Comparison of ENCODE assay signal across 10 cellular contexts in the genomic region with DNA sequence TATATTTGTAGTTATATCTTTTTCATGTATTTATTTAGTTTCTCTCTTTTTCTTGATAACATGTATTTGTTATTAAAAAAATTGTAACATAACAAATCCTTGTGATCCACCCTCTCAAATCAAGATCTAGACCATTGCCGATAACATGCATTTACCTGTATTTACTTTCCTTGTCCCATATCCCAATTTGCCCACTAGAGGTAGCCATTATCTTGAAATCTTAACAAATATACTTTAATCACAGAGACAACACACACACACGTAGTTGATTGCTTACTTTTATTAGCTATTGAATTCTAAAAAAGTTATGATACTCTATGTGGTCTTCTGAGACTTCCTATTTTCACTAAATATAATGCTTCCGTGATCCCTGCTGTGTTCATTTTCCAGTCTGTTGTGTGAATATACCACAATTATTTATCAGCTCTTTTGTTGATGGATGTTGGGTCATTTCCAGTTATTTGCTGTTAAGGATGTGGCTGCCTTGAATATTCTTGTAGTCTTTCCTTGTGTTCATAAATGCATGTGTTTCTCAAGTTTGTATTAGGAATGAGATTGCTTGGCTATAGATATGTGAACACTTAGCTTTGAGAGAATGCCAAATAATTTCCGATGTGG. TPM values are rescaled to one million over a fixed set of nuclear protein-coding genes. Genes with fewer than 3 reads are reported as not detected.
DNase-seq lines count a peak whose midpoint lies in the region; ATAC-seq, FAIRE-seq and TF ChIP-seq lines count a peak whose summit lies in the region.
"Had no signal": no experiment of that assay in that cellular context is flagged by ENCODE, and none has a peak within 500 bp of the region (broad histone marks: within the 10 kb centered on the region; RNA-seq: fewer than 3 reads in every experiment).

No MANE protein-coding gene starts in this region.

- no peak overlapping the region for H2AFZ ChIP-seq in neuronal stem cell (ENCODE audit: low read length)

- no peaks in the 10 kb centered on the region for H3K36me3 ChIP-seq in Peyer's patch
- no peaks in the 10 kb centered on the region for H3K36me3 ChIP-seq in thyroid gland
- no peaks in the 10 kb centered on the region for H3K36me3 ChIP-seq in neuronal stem cell (replicated peaks in 1 of 2; ENCODE audit: control insufficient read depth in 2 of 2, insufficient read depth in 2 of 2, low read length in 2 of 2)

- H3K4ac ChIP-seq in neuronal stem cell (ENCODE audit: low read length), result no peak overlapping the region

- DNase-seq in ACHN (peak; percentile 46), GM13977 (ENCODE audit: low spot score) (peak; percentile 31), Peyer's patch (no peak), frontal cortex (ENCODE audit: low spot score in 2 of 2) (peak; percentile 8 to 27), thyroid gland (no peak), neuronal stem cell (ENCODE audit: low spot score) (no peak), islet precursor cell (no peak)
- no peak for DNase-seq in stimulated activated effector memory CD8-positive, alpha-beta T cell treated with anti-CD3 and anti-CD28 coated beads, Interleukin-12 subunit alpha, Interleukin-12 subunit beta, amount 100 ng/mL, for 72 hours (ENCODE audit: low spot score in 2 of 2)

- 38 to 44% methylated on average over 4 of the region's 4 CpGs for WGBS in thyroid gland, 2 donors
- no CpG with 5 or more reads among the region's 4 CpGs for WGBS in neuronal stem cell (ENCODE audit: extremely low coverage in 2 of 2, insufficient read length in 2 of 2, insufficient replicate concordance in 1 of 2), 2 donors

- TF ChIP-seq CTCF in GM13977 (IDR thresholded peaks at IDR 0.05; ENCODE audit: extremely low read depth, insufficient read depth, missing control alignments) (peak; percentile 36), Peyer's patch (IDR thresholded peaks at IDR 0.05) (peak in 5 of 6 experiments; percentile 45 to 73 (median 68)), thyroid gland (IDR thresholded peaks at IDR 0.05) (peak; percentile 44 to 74 (median 59))

- no peak overlapping the region for H2BK12ac ChIP-seq in neuronal stem cell (ENCODE audit: low read length)

- no peak for ATAC-seq in stimulated activated effector memory CD8-positive, alpha-beta T cell treated with anti-CD3 and anti-CD28 coated beads, Interleukin-12 subunit alpha, Interleukin-12 subunit beta, amount 100 ng/mL, for 72 hours

- H3K36me3 Mint-ChIP-seq in stimulated activated effector memory CD8-positive, alpha-beta T cell treated with anti-CD3 and anti-CD28 coated beads, Interleukin-12 subunit alpha, Interleukin-12 subunit beta, amount 100 ng/mL, for 72 hours, result no peaks in the 10 kb centered on the region

- H4K91ac ChIP-seq in neuronal stem cell (ENCODE audit: low read depth, low read length, poor library complexity), result no peak overlapping the region

- H3K9me3 ChIP-seq in Peyer's patch, result no peaks in the 10 kb centered on the region
- H3K9me3 ChIP-seq in thyroid gland, result no peaks in the 10 kb centered on the region
- H3K9me3 ChIP-seq in neuronal stem cell (replicated peaks in 1 of 2; ENCODE audit: control insufficient read depth in 2 of 2, insufficient read depth in 1 of 2, low read depth in 1 of 2, low read length in 2 of 2), result no peaks in the 10 kb centered on the region

- H3K4me3 ChIP-seq in Peyer's patch, result no peak overlapping the region
- H3K4me3 ChIP-seq in thyroid gland (replicated peaks in 1 of 3), result no peak overlapping the region
- no peak overlapping the region for H3K4me3 ChIP-seq in neuronal stem cell (ENCODE audit: low read length in 2 of 2)

- no peak overlapping the region for H2AK5ac ChIP-seq in neuronal stem cell (ENCODE audit: low read depth, low read length)

- no peak overlapping the region for H2BK15ac ChIP-seq in neuronal stem cell (ENCODE audit: low read length)

- no peak overlapping the region for H3K23ac ChIP-seq in neuronal stem cell (ENCODE audit: low read depth, low read length, poor library complexity)

- H3K27me3 ChIP-seq in Peyer's patch (no peaks in the 10 kb centered on the region), thyroid gland (no peaks in the 10 kb centered on the region), neuronal stem cell (ENCODE audit: control insufficient read depth in 3 of 3, insufficient read depth in 3 of 3, low read depth in 1 of 3, low read length in 3 of 3) (no peaks in the 10 kb centered on the region)

- H3K4me1 ChIP-seq in Peyer's patch (no peaks in the 10 kb centered on the region), thyroid gland (no peaks in the 10 kb centered on the region), neuronal stem cell (ENCODE audit: control insufficient read depth in 2 of 2, insufficient read depth in 1 of 2, low read depth in 1 of 2, low read length in 2 of 2) (no peaks in the 10 kb centered on the region)

- H3K4me3 Mint-ChIP-seq in stimulated activated effector memory CD8-positive, alpha-beta T cell treated with anti-CD3 and anti-CD28 coated beads, Interleukin-12 subunit alpha, Interleukin-12 subunit beta, amount 100 ng/mL, for 72 hours, result no peak overlapping the region
- H3K4me3 Mint-ChIP-seq: stimulated activated naive CD8-positive, alpha-beta T cell treated with anti-CD3 and anti-CD28 coated beads, Interleukin-15, Interleukin-2, amounts not matched to agents 100 ng/mL and 50 ng/mL, for 24 hours had no signal

- no peaks in the 10 kb centered on the region for H3K79me1 ChIP-seq in neuronal stem cell (ENCODE audit: low read depth, low read length)

- H3K9me3 Mint-ChIP-seq in stimulated activated effector memory CD8-positive, alpha-beta T cell treated with anti-CD3 and anti-CD28 coated beads, Interleukin-12 subunit alpha, Interleukin-12 subunit beta, amount 100 ng/mL, for 72 hours, result no peaks in the 10 kb centered on the region
- H3K9me3 Mint-ChIP-seq: stimulated activated naive CD8-positive, alpha-beta T cell treated with anti-CD3 and anti-CD28 coated beads, Interleukin-15, Interleukin-2, amounts not matched to agents 100 ng/mL and 50 ng/mL, for 24 hours had no signal

- H3K4me2 ChIP-seq in neuronal stem cell (ENCODE audit: insufficient read depth, low read length, poor library complexity, severe bottlenecking), result no peak overlapping the region

- no peak overlapping the region for H3K9ac ChIP-seq in neuronal stem cell (ENCODE audit: low read depth, low read length, poor library complexity)

- H3K27ac Mint-ChIP-seq in stimulated activated effector memory CD8-positive, alpha-beta T cell treated with anti-CD3 and anti-CD28 coated beads, Interleukin-12 subunit alpha, Interleukin-12 subunit beta, amount 100 ng/mL, for 72 hours, result no peak overlapping the region
- H3K27ac Mint-ChIP-seq: stimulated activated naive CD8-positive, alpha-beta T cell treated with anti-CD3 and anti-CD28 coated beads, Interleukin-15, Interleukin-2, amounts not matched to agents 100 ng/mL and 50 ng/mL, for 24 hours had no signal

- no peak overlapping the region for H2BK120ac ChIP-seq in neuronal stem cell (ENCODE audit: low read depth, low read length)

- H3K27ac ChIP-seq in Peyer's patch (no peak overlapping the region), thyroid gland (no peak overlapping the region), neuronal stem cell (replicated peaks; ENCODE audit: low read length) (no peak overlapping the region)

- intact Hi-C loops in thyroid gland (cut with DNase I), result no loop called here

- FAIRE-seq in frontal cortex (lab: Jason Lieb, UNC), result no peak
- FAIRE-seq: colon had no signal

- no peak overlapping the region for H3K14ac ChIP-seq in neuronal stem cell (ENCODE audit: low read length)

- H2BK5ac ChIP-seq in neuronal stem cell (ENCODE audit: low read length), result no peak overlapping the region

- H4K8ac ChIP-seq in neuronal stem cell (ENCODE audit: low read depth, low read length), result no peak overlapping the region

- no peak overlapping the region for H3K18ac ChIP-seq in neuronal stem cell (ENCODE audit: low read length)

- H3K4me1 Mint-ChIP-seq in stimulated activated effector memory CD8-positive, alpha-beta T cell treated with anti-CD3 and anti-CD28 coated beads, Interleukin-12 subunit alpha, Interleukin-12 subunit beta, amount 100 ng/mL, for 72 hours, result no peaks in the 10 kb centered on the region

- in situ Hi-C loops in ACHN (cut with HindIII; ENCODE audit: low pct_ligation_motif_present, low pct_unique_long_range_greater_than_20kb, low sequenced_read_pairs) (no loop called here), GM13977 (cut with MboI; ENCODE audit: low pct_unique_long_range_greater_than_20kb, low sequenced_read_pairs, unreplicated experiment) (no loop called here)

- TF ChIP-seq POLR2A in Peyer's patch (IDR thresholded peaks at IDR 0.05), result no peak
- TF ChIP-seq POLR2A in thyroid gland (IDR thresholded peaks at IDR 0.05), result no peak

RNA-seq across cellular contexts. Expression of a gene that starts 31.3 kb away (rescaled TPM):
- total RNA-seq in Peyer's patch, result 100 to 1,000 TPM in 1 of 4 donors, 10 to 100 TPM in 3; 50.3 to 149 (median 77.1) TPM
- total RNA-seq in frontal cortex, result 180 TPM
- 100 to 1,000 TPM; 100 to 154 (median 117) TPM for total RNA-seq in thyroid gland
- 100 TPM for polyA plus RNA-seq in neuronal stem cell (2013, experiment 1 of 2)
- 107 TPM for polyA plus RNA-seq in neuronal stem cell (2013, experiment 2 of 2)

Comparison
In these comparisons a context has a peak if more than half of its experiments do, and no peak if none do; other contexts are left out.
1. DNase-seq: peak in ACHN (single experiment), GM13977 (single experiment) and frontal cortex (2 of 2); none in Peyer's patch (0 of 3), thyroid gland (0 of 2), neuronal stem cell (single experiment), stimulated activated effector memory CD8-positive, alpha-beta T cell treated with anti-CD3 and anti-CD28 coated beads, Interleukin-12 subunit alpha, Interleukin-12 subunit beta, amount 100 ng/mL, for 72 hours (0 of 2) and islet precursor cell (single experiment).
2. Peak in every context shown above with its lines, with median percentiles within 50 percentile points of each other: CTCF ChIP-seq.